1 cellular context compared by ENCODE assay signal in genomic region chr16:15599303-15600070, GRCh38.
TF ChIP-seq lines count a peak whose summit lies in the region.

No MANE protein-coding gene starts in this region.

TF ChIP-seq in H1, 55 proteins besides CTCF, POLR2A, EP300 and RAD21:
- TF ChIP-seq SP2 (IDR thresholded peaks at IDR 0.05; ENCODE audit: low read length): no peak
- no peak for TF ChIP-seq TEAD4 (IDR thresholded peaks at IDR 0.05; ENCODE audit: low read depth, low read length)
- no peak for TF ChIP-seq SRF (IDR thresholded peaks at IDR 0.05; ENCODE audit: low read depth, low read length)
- no peak for TF ChIP-seq CTBP2 (IDR thresholded peaks at IDR 0.05; ENCODE audit: borderline replicate concordance, insufficient read depth, insufficient read length, low read length)
- TF ChIP-seq ATF2 (IDR thresholded peaks at IDR 0.05; ENCODE audit: low read length): no peak
- TF ChIP-seq NRF1 (IDR thresholded peaks at IDR 0.05; ENCODE audit: low read depth, low read length): no peak
- TF ChIP-seq, protein P1, sequence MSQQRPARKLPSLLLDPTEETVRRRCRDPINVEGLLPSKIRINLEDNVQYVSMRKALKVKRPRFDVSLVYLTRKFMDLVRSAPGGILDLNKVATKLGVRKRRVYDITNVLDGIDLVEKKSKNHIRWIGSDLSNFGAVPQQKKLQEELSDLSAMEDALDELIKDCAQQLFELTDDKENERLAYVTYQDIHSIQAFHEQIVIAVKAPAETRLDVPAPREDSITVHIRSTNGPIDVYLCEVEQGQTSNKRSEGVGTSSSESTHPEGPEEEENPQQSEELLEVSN (IDR thresholded peaks at IDR 0.05): no peak
- no peak for TF ChIP-seq CBX8 (IDR thresholded peaks at IDR 0.05; ENCODE audit: borderline replicate concordance, low read depth, low read length)
- TF ChIP-seq SUZ12 (IDR thresholded peaks at IDR 0.05; ENCODE audit: low read length): no peak
- no peak for TF ChIP-seq KDM4A (IDR thresholded peaks at IDR 0.05; ENCODE audit: low read depth, low read length, severe bottlenecking)
- TF ChIP-seq HDAC6 (IDR thresholded peaks at IDR 0.05; ENCODE audit: low read depth, low read length): no peak
- TF ChIP-seq TCF12 (IDR thresholded peaks at IDR 0.05; ENCODE audit: low read depth, low read length): no peak
- no peak for TF ChIP-seq BRCA1 (IDR thresholded peaks at IDR 0.05; ENCODE audit: low read depth, low read length)
- no peak for TF ChIP-seq BCL11A (IDR thresholded peaks at IDR 0.05; ENCODE audit: low read depth in 2 of 2, low read length in 2 of 2)
